In genomic region chr12:100573499-100574261, GRCh38 we compare ENCODE assay signal across 8 cellular contexts. TPM values are rescaled to one million over a fixed set of nuclear protein-coding genes. Genes with fewer than 3 reads are reported as not detected.
DNase-seq lines count a peak whose midpoint lies in the region; ATAC-seq, FAIRE-seq and TF ChIP-seq lines count a peak whose summit lies in the region.

Gene GAS2L3 (plus strand): TSS chr12:100573684. CDS start chr12:100594905, 21,221 bp downstream.

- H3K79me2 ChIP-seq in GM12878 (ENCODE audit: control insufficient read depth, insufficient read depth, low read length) = no peaks in the 10 kb centered on the region; the same call in 1 of the 2 replicates

- H3K27ac Mint-ChIP-seq in T-cell = no peak within 1 kb of the TSS

- H3K4me3 ChIP-seq in GM12875 (ENCODE audit: low read depth, low read length) (peak within 1 kb of the TSS; percentile 87), GM12878 (peak within 1 kb of the TSS; percentile 87)

- RAD21 ChIA-PET in GM12878 (lab: Charles Lee; ENCODE audit: unreplicated experiment) = interaction anchor here (1.2 kb wide), 1 partner anchor 98 kb away, joined by 3 read pairs; no protein-coding TSS in a partner anchor

- 1% methylated on average over 63 of the region's 63 CpGs for WGBS in GM12878 (ENCODE audit: insufficient coverage, insufficient replicate concordance, low lambda C conversion rate, missing lambda C conversion rate)

- no peaks in the 10 kb centered on the region for H3K27me3 ChIP-seq in GM12878 (replicated peaks in 1 of 2; ENCODE audit: control insufficient read depth in 2 of 2, insufficient read depth in 2 of 2, low read length in 1 of 2)

- H3K9me3 ChIP-seq in GM12878 (replicated peaks; ENCODE audit: control insufficient read depth, insufficient read depth, low read length) = no peaks in the 10 kb centered on the region

- TF ChIP-seq EP300 in GM12878 (IDR thresholded peaks at IDR 0.05; ENCODE audit: borderline replicate concordance in 1 of 2, control insufficient read depth in 1 of 2, low read depth in 2 of 2, low read length in 2 of 2) = 0 out of 4 replicates have a peak, but pooled peaks of 1 of the 2 experiments have one; percentile 17

- DNase-seq in NCI-H1092 treated with DMSO at 0.1 percent for 48 hours (lab: John Stamatoyannopoulos, UW) = peak; percentile 77
- DNase-seq in T-cell = peak in 28 of 34 experiments; percentile 1 to 52 (median 16)
- DNase-seq in GM12878 (ENCODE audit: low read depth, low spot score) = no peak
- DNase-seq in hippocampal formation (lab: John Stamatoyannopoulos, UW) = peak; percentile 73 to 77
- peak; percentile 64 for DNase-seq in putamen (ENCODE audit: low spot score)
- no peak for DNase-seq in effector CD8-positive, alpha-beta T cell (lab: John Stamatoyannopoulos, UW)

- TF ChIP-seq CTCF in GM12875 (IDR thresholded peaks at IDR 0.05; ENCODE audit: borderline replicate concordance, insufficient read depth, low read depth, low read length) = no peak
- no peak for TF ChIP-seq CTCF in GM12878 (IDR thresholded peaks at IDR 0.05 in 2 of 3, conservative IDR thresholded peaks at IDR 0.05 in 1 of 3; ENCODE audit: control insufficient read depth in 2 of 3, extremely low read depth in 1 of 3, insufficient read depth in 1 of 3, low read depth in 3 of 3, low read length in 3 of 3)

- H3K36me3 ChIP-seq in GM12878 (ENCODE audit: control insufficient read depth in 2 of 2, insufficient read depth in 2 of 2, low read length in 1 of 2) = no peaks in the 10 kb centered on the region

- peak; percentile 98 for ATAC-seq in HG02571 (IDR thresholded peaks at IDR 0.05; ENCODE audit: unreplicated experiment)
- ATAC-seq in T-cell (replicated peaks in 1 of 4) = peak; percentile 81 to 91 (median 85)
- peak; percentile 98 for ATAC-seq in GM12878

- peak within 1 kb of the TSS; percentile 86 to 91 (median 87) for H3K4me3 Mint-ChIP-seq in T-cell

- FAIRE-seq in GM12878 (lab: Jason Lieb, UNC) = no peak

- BruUV-seq in GM12878 (replicated peaks; lab: Mats Ljungman, UMichigan) = no TSS peak

- POLR2A ChIA-PET in T-cell (lab: Charles Lee) (no interaction called here), GM12878 (lab: Charles Lee) (interaction anchor here (0.6 to 1.0 kb wide), 3 partner anchors 241 to 706 kb away, joined by 3 to 7 read pairs (median 4); partner anchors contain the start of gene ACTR6)

- H3K9ac ChIP-seq in GM12878 (ENCODE audit: control insufficient read depth, insufficient read depth, low read length) = peak within 1 kb of the TSS; percentile 74

- H2AFZ ChIP-seq in GM12878 (ENCODE audit: control insufficient read depth, low read depth, low read length) = peak within 1 kb of the TSS; percentile 95

- H4K20me1 ChIP-seq in GM12878 (ENCODE audit: control insufficient read depth, insufficient read depth) = no peaks in the 10 kb centered on the region

- in situ Hi-C loops in GM12878 (cut with MboI) = no loop called here

- intact Hi-C loops in GM12878 (cut with micrococcal nuclease; ENCODE audit: unreplicated experiment) = no loop called here

- no peak for TF ChIP-seq RAD21 in GM12878 (IDR thresholded peaks at IDR 0.05; ENCODE audit: insufficient read depth, low read depth, low read length)

- no peaks in the 10 kb centered on the region for H3K9me3 Mint-ChIP-seq in T-cell

- SMC1A ChIA-PET in GM12878 (lab: Charles Lee; ENCODE audit: uncharacterized antibody, unreplicated experiment) = interaction anchor here (0.6 kb wide), 1 partner anchor 33 kb away, joined by 3 read pairs; no protein-coding TSS in a partner anchor

- H3K4me1 Mint-ChIP-seq in T-cell = peaks cover 10 to 18% (median 17%) of the 10 kb centered on the region in 3 donors

- TF ChIP-seq POLR2A in GM12878 (IDR thresholded peaks at IDR 0.05; ENCODE audit: low read depth, low read length) = peak; percentile 61; the same call in 1 of the 2 replicates

- H3K4me1 ChIP-seq in GM12878 (ENCODE audit: control insufficient read depth, insufficient read depth, low read length) = peaks cover 12% of the 10 kb centered on the region

- peak within 1 kb of the TSS; percentile 97 for H3K4me2 ChIP-seq in GM12878 (ENCODE audit: control insufficient read depth, insufficient read depth)

- CTCF ChIA-PET in T-cell (lab: Charles Lee) (interaction anchor here in 1 of 2 donors (0.5 kb wide), 1 partner anchor 1922 kb away, joined by 3 read pairs; no protein-coding TSS in a partner anchor), GM12878 (lab: Yijun Ruan, JAX) (no interaction called here)

- no peaks in the 10 kb centered on the region for H3K36me3 Mint-ChIP-seq in T-cell

- peak within 1 kb of the TSS; percentile 50 for H3K27ac ChIP-seq in GM12878 (ENCODE audit: control insufficient read depth, insufficient read depth)

- H3K27me3 Mint-ChIP-seq in T-cell = peaks cover 14 to 23% of the 10 kb centered on the region in 2 donors

TF ChIP-seq in GM12878, 131 proteins besides CTCF, POLR2A, EP300 and RAD21 (continues in another document):
- TF ChIP-seq KLF5 (IDR thresholded peaks at IDR 0.05; ENCODE audit: partially characterized antibody) (no peak), ZNF217 (IDR thresholded peaks at IDR 0.05) (no peak), SRF (IDR thresholded peaks at IDR 0.05; ENCODE audit: low read depth in 2 of 2, low read length in 2 of 2) (no peak), TBL1XR1 (IDR thresholded peaks at IDR 0.05; ENCODE audit: low read depth, low read length) (no peak), RUNX3 (IDR thresholded peaks at IDR 0.05; ENCODE audit: low read length) (0 out of 2 replicates have a peak, but pooled peaks have one; percentile 3), NFXL1 (IDR thresholded peaks at IDR 0.05; ENCODE audit: borderline replicate concordance) (no peak), REST (IDR thresholded peaks at IDR 0.05; ENCODE audit: low read depth, low read length) (no peak), CHD4 (IDR thresholded peaks at IDR 0.05) (no peak), SREBF1 (IDR thresholded peaks at IDR 0.05; ENCODE audit: low read length) (no peak), CHD1 (IDR thresholded peaks at IDR 0.05; ENCODE audit: low read depth, low read length) (no peak), MYB (IDR thresholded peaks at IDR 0.05; ENCODE audit: borderline replicate concordance, low read depth, low read length) (no peak), GABPA (IDR thresholded peaks at IDR 0.05; ENCODE audit: low read depth) (no peak), SMAD5 (IDR thresholded peaks at IDR 0.05; ENCODE audit: low read depth) (no peak), KDM1A (IDR thresholded peaks at IDR 0.05; ENCODE audit: borderline replicate concordance) (no peak), CREM (IDR thresholded peaks at IDR 0.05; ENCODE audit: low read depth) (no peak), CBX5 (IDR thresholded peaks at IDR 0.05; ENCODE audit: low read depth) (no peak), PAX8 (IDR thresholded peaks at IDR 0.05) (no peak), TAF1 (IDR thresholded peaks at IDR 0.05; ENCODE audit: borderline replicate concordance, low read depth, low read length) (no peak)

RNA-seq across cellular contexts. Expression of gene GAS2L3, which starts in this region (rescaled TPM):
- total RNA-seq in T-cell = under 1 TPM in 2 of 5 donors, not detected in 3; 0.09 to 0.16 TPM
- 41.0 and 45.5 TPM in 2 replicates for total RNA-seq in GM12878 (2013; cell fraction: nucleolus; rRNA removed)
- total RNA-seq in GM12878 (2014; rRNA removed) = 2.7 and 3.3 TPM in 2 replicates
- 3.0 and 4.4 TPM in 2 replicates for total RNA-seq in GM12878 (2014; rRNA removed; fragmentation: Illumina TruSeq; extraction: Trizol)
- total RNA-seq in GM12878 (2021) = 2.5 and 2.6 TPM in 2 replicates
- 0.77 TPM for polyA plus RNA-seq in GM12878 (2011; ENCODE audit: low read depth)
- polyA plus RNA-seq in GM12878 (2011; rRNA removed) = 6.6 and 9.1 TPM in 2 replicates
- polyA plus RNA-seq in GM12878 (2011; cell fraction: cytosol; rRNA removed) = 1.4 and 2.2 TPM in 2 replicates
- polyA plus RNA-seq in GM12878 (2011; cell fraction: nucleus; rRNA removed) = 11.2 TPM in 2 replicates
- 0.80 and 1.9 TPM in 2 replicates for polyA plus RNA-seq in GM12878 (2012)
- 2.3 and 2.4 TPM in 2 replicates for polyA plus RNA-seq in GM12878 (2014; fragmentation: Illumina TruSeq; extraction: Trizol)
- polyA plus RNA-seq in GM12878 (2014; fragmentation: Nextera tagmentation; extraction: Ambion mirVana) = under 1 TPM; 0.46 to 0.63 TPM
- polyA plus RNA-seq in GM12878 (2014; rRNA removed) = 0.75 and 1.5 TPM in 2 replicates
- 1 to 10 TPM; 1.7 to 2.6 TPM for polyA plus RNA-seq in GM12878 (2016; fragmentation: Nextera tagmentation; extraction: Ambion mirVana)
- polyA minus RNA-seq in GM12878 (2011; rRNA and poly(A)+ RNA removed) = 5.4 and 7.4 TPM in 2 replicates
- polyA minus RNA-seq in GM12878 (2011; cell fraction: cytosol; rRNA and poly(A)+ RNA removed) = 2.1 and 7.4 TPM in 2 replicates
- polyA minus RNA-seq in GM12878 (2011; cell fraction: nucleus; rRNA and poly(A)+ RNA removed) = 12.0 and 16.5 TPM in 2 replicates

Comparison
In these comparisons a context has a peak if more than half of its experiments do, and no peak if none do; other contexts are left out.
1. Peak in DNase-seq and ATAC-seq in T-cell; RNA of the gene not detected or under 1 TPM.
2. DNase-seq: peak in NCI-H1092 treated with DMSO at 0.1 percent for 48 hours (single experiment), hippocampal formation (2 of 2) and putamen (single experiment); none in GM12878 (single experiment) and effector CD8-positive, alpha-beta T cell (single experiment).
3. Peak in every context shown above with its lines, with median percentiles within 50 percentile points of each other: ATAC-seq.